ENCODE assay signal across 8 cellular contexts in genomic region chr12:49336645-49337584, GRCh38. TPM values are rescaled to one million over a fixed set of nuclear protein-coding genes. Genes with fewer than 3 reads are reported as not detected.
DNase-seq lines count a peak whose midpoint lies in the region; ATAC-seq and TF ChIP-seq lines count a peak whose summit lies in the region.

Gene C1QL4, minus strand, starts transcription at chr12:49337188. Its CDS starts 711 bp downstream, at chr12:49336477.

- DNase-seq in NCI-H460 (ENCODE audit: extremely low read depth, low read depth) (peak; percentile 69), dedifferentiated amniotic fluid mesenchymal stem cell (ENCODE audit: extremely low spot score) (peak; percentile 68)
- peak; percentile 86 for DNase-seq in activated CD4-positive, alpha-beta T cell treated with anti-CD3 and anti-CD28 coated beads, Interleukin-2, amount 10 ng/mL, durations not matched to agents 7 days and 5 days
- peak; percentile 87 for DNase-seq in stimulated activated CD4-positive, alpha-beta T cell treated with anti-CD3 and anti-CD28 coated beads, Interleukin-4, amount 100 ng/mL, for 24 hours

- H3K27me3 Mint-ChIP-seq in activated CD4-positive, alpha-beta T cell treated with anti-CD3 and anti-CD28 coated beads, Interleukin-2, amount 10 ng/mL, durations not matched to agents 7 days and 5 days: peaks cover 86% of the 10 kb centered on the region

- no peaks in the 10 kb centered on the region for H3K9me3 Mint-ChIP-seq in activated CD4-positive, alpha-beta T cell treated with anti-CD3 and anti-CD28 coated beads, Interleukin-2, amount 10 ng/mL, durations not matched to agents 7 days and 5 days

- CTCF ChIA-PET in activated CD4-positive, alpha-beta T cell treated with anti-CD3 and anti-CD28 coated beads, Interleukin-2, amount 10 ng/mL, durations not matched to agents 7 days and 5 days (lab: Charles Lee): interaction anchor here (0.9 to 4.6 kb wide), 12 partner anchors 10 to 173 kb away, joined by 3 to 29 read pairs (median 6); partner anchors contain the start of genes DNAJC22, PRPH and TROAP

- peak; percentile 80 for TF ChIP-seq CTCF in liver (IDR thresholded peaks at IDR 0.05; ENCODE audit: low read depth, low read length, missing input control)

- 5% methylated on average over 65 of the region's 65 CpGs for WGBS in liver

- peak; percentile 76 for ATAC-seq in HG02885 (IDR thresholded peaks at IDR 0.05; ENCODE audit: poor library complexity, unreplicated experiment)
- no peak for ATAC-seq in GM18873 (IDR thresholded peaks at IDR 0.05; ENCODE audit: low FRiP score, unreplicated experiment)

- H3K36me3 Mint-ChIP-seq in activated CD4-positive, alpha-beta T cell treated with anti-CD3 and anti-CD28 coated beads, Interleukin-2, amount 10 ng/mL, durations not matched to agents 7 days and 5 days (ENCODE audit: low read depth): peaks cover 7% of the 10 kb centered on the region

- peak within 1 kb of the TSS; percentile 53 for H3K4me3 Mint-ChIP-seq in activated CD4-positive, alpha-beta T cell treated with anti-CD3 and anti-CD28 coated beads, Interleukin-2, amount 10 ng/mL, durations not matched to agents 7 days and 5 days

- H3K9me3 ChIP-seq in ES-I3 (ENCODE audit: control insufficient read depth, insufficient read depth, low read length) (no peaks in the 10 kb centered on the region), liver (ENCODE audit: control insufficient read depth in 4 of 4, low read length in 3 of 4) (no peaks in the 10 kb centered on the region)

- peak within 1 kb of the TSS; percentile 43 for H3K27ac Mint-ChIP-seq in activated CD4-positive, alpha-beta T cell treated with anti-CD3 and anti-CD28 coated beads, Interleukin-2, amount 10 ng/mL, durations not matched to agents 7 days and 5 days

- H3K4me1 Mint-ChIP-seq in activated CD4-positive, alpha-beta T cell treated with anti-CD3 and anti-CD28 coated beads, Interleukin-2, amount 10 ng/mL, durations not matched to agents 7 days and 5 days: peaks cover 31% of the 10 kb centered on the region

- peak within 1 kb of the TSS; percentile 54; the same call in 1 of the 2 replicates for H3K9ac ChIP-seq in ES-I3 (ENCODE audit: low read depth, low read length)
- H3K9ac ChIP-seq in liver (ENCODE audit: low read depth in 1 of 2, low read length in 2 of 2): no peak within 1 kb of the TSS

- peak within 1 kb of the TSS in 2 of 3 donors; percentile 28 to 37 for H3K4me3 ChIP-seq in liver (ENCODE audit: low read depth in 1 of 3, low read length in 3 of 3)

- TF ChIP-seq RAD21 in liver (IDR thresholded peaks at IDR 0.05): peak; percentile 33 to 66

- peaks cover 0 to 13% (median 4%) of the 10 kb centered on the region in 4 donors for H3K27me3 ChIP-seq in liver (ENCODE audit: control insufficient read depth in 4 of 4, insufficient read depth in 4 of 4, low read length in 3 of 4)

- POLR2A ChIA-PET in activated CD4-positive, alpha-beta T cell treated with anti-CD3 and anti-CD28 coated beads, Interleukin-2, amount 10 ng/mL, durations not matched to agents 7 days and 5 days (lab: Charles Lee): no interaction called here

- H3K27ac ChIP-seq in liver (ENCODE audit: low read depth in 1 of 2, low read length in 2 of 2): no peak within 1 kb of the TSS

- no peaks in the 10 kb centered on the region for H3K36me3 ChIP-seq in ES-I3 (ENCODE audit: insufficient read depth, low read length)
- no peaks in the 10 kb centered on the region for H3K36me3 ChIP-seq in liver (ENCODE audit: control insufficient read depth in 4 of 4, insufficient read depth in 3 of 4, low read depth in 1 of 4, low read length in 3 of 4)

- H3K4me1 ChIP-seq in ES-I3 (ENCODE audit: insufficient read depth, low read length): peaks cover 34% of the 10 kb centered on the region
- peaks cover 0 to 12% (median 8%) of the 10 kb centered on the region in 4 donors for H3K4me1 ChIP-seq in liver (ENCODE audit: control insufficient read depth in 4 of 4, insufficient read depth in 4 of 4, low read length in 3 of 4)

TF ChIP-seq in liver, 16 proteins besides CTCF, POLR2A, EP300 and RAD21:
- no peak for TF ChIP-seq SP1 (IDR thresholded peaks at IDR 0.05)
- TF ChIP-seq FOXA1 (IDR thresholded peaks at IDR 0.05): no peak
- TF ChIP-seq HNF4A (conservative IDR thresholded peaks at IDR 0.05): no peak
- no peak for TF ChIP-seq YY1 (IDR thresholded peaks at IDR 0.05)
- TF ChIP-seq EGR1 (IDR thresholded peaks at IDR 0.05; ENCODE audit: low read depth in 2 of 2): peak in 1 of 2 donors; percentile 47

RNA-seq across cellular contexts. Expression of gene C1QL4, which starts in this region (rescaled TPM):
- 0.50 and 0.55 TPM in 2 replicates for total RNA-seq in NCI-H460 (2014; rRNA removed; shearing (Covaris generic))
- 2.8 TPM in 2 replicates for polyA plus RNA-seq in NCI-H460 (2014; cell fraction: nucleus; rRNA removed)
- not detected for total RNA-seq in activated CD4-positive, alpha-beta T cell treated with anti-CD3 and anti-CD28 coated beads, Interleukin-2, amount 10 ng/mL, durations not matched to agents 7 days and 5 days
- total RNA-seq in liver: not detected
- polyA plus RNA-seq in liver: not detected

Comparison
In these comparisons a context has a peak if more than half of its experiments do, and no peak if none do; other contexts are left out.
1. Peak in DNase-seq in activated CD4-positive, alpha-beta T cell treated with anti-CD3 and anti-CD28 coated beads, Interleukin-2, amount 10 ng/mL, durations not matched to agents 7 days and 5 days; RNA of the gene not detected or under 1 TPM.